ENCODE assay signal across 19 cellular contexts in genomic region chr3:196557236-196557635, GRCh38.
DNase-seq lines count a peak whose midpoint lies in the region; ATAC-seq and TF ChIP-seq lines count a peak whose summit lies in the region.
"Had no signal": no experiment of that assay in that cellular context is flagged by ENCODE, and none has a peak within 500 bp of the region (broad histone marks: within the 10 kb centered on the region; RNA-seq: fewer than 3 reads in every experiment).

No MANE protein-coding gene starts in this region.

- H3K27me3 ChIP-seq in HUES48 (ENCODE audit: control insufficient read depth, insufficient read depth, low read length), result no peaks in the 10 kb centered on the region
- H3K27me3 ChIP-seq in neutrophil, result no peaks in the 10 kb centered on the region
- H3K27me3 ChIP-seq: BLaER1 had no signal

- in situ Hi-C loops in GM13976 (cut with MboI; ENCODE audit: low sequenced_read_pairs, unreplicated experiment), result no loop called here

- TF ChIP-seq CTCF in neutrophil (IDR thresholded peaks at IDR 0.05) (no peak), GM13976 (IDR thresholded peaks at IDR 0.05; ENCODE audit: borderline replicate concordance, control extremely low read depth, extremely low read depth, insufficient read depth, missing control alignments) (no peak)

- DNase-seq in ELF-1 (ENCODE audit: low read depth, low spot score) (peak; percentile 15), head of caudate nucleus (peak in 28 of 42 donors; percentile 3 to 65 (median 22)), NCI-H2107 (lab: John Stamatoyannopoulos, UW) (no peak), GM13976 (ENCODE audit: low spot score) (no peak), iPS-NIHi7 (ENCODE audit: extremely low spot score) (no peak)
- DNase-seq: Caco-2; CD4-positive, CD25-positive, alpha-beta regulatory T cell; CD8-positive, alpha-beta T cell; DMS153; DND-41; GDM1; HFFc6 had no signal

- peaks cover 20% of the 10 kb centered on the region for H3K36me3 ChIP-seq in HUES48 (ENCODE audit: control insufficient read depth, insufficient read depth, low read length)
- peaks cover 16% of the 10 kb centered on the region for H3K36me3 ChIP-seq in neutrophil

- H3K27ac ChIP-seq in HUES48 (ENCODE audit: low read depth, low read length) (no peak overlapping the region), neutrophil (peak overlapping the region; percentile 65)
- H3K27ac ChIP-seq: BLaER1, C4-2B had no signal

- intact Hi-C loops in head of caudate nucleus (cut with DNase I), result no loop called here

- H3K9me3 ChIP-seq in HUES48 (ENCODE audit: control insufficient read depth, insufficient read depth, low read length) (no peaks in the 10 kb centered on the region), neutrophil (no peaks in the 10 kb centered on the region)
- H3K9me3 ChIP-seq: BLaER1, Caco-2, HAP-1 had no signal

- 0 out of 2 replicates have a peak overlapping the region, but pooled peaks have one; percentile 3 for H3K9ac ChIP-seq in HUES48 (ENCODE audit: low read depth, low read length)
- H3K9ac ChIP-seq: BLaER1 had no signal

- H3K4me3 ChIP-seq in HUES48 (ENCODE audit: low read depth, low read length), result no peak overlapping the region
- H3K4me3 ChIP-seq in neutrophil (ENCODE audit: low read depth in 1 of 2, low read length in 1 of 2), result no peak overlapping the region
- H3K4me3 ChIP-seq: BLaER1, GM23338, HAP-1 had no signal

- no peak for ATAC-seq in GM21423 (IDR thresholded peaks at IDR 0.05; ENCODE audit: unreplicated experiment)
- ATAC-seq: CD8-positive, alpha-beta T cell; GM23338 had no signal

- no peaks in the 10 kb centered on the region for H3K4me1 ChIP-seq in HUES48 (ENCODE audit: control insufficient read depth, insufficient read depth, low read length)
- peaks cover 59 to 67% of the 10 kb centered on the region in 2 experiments for H3K4me1 ChIP-seq in neutrophil (ENCODE audit: control insufficient read depth in 1 of 2, insufficient read depth in 1 of 2, low read depth in 1 of 2, low read length in 1 of 2)
- H3K4me1 ChIP-seq: Caco-2, HAP-1 had no signal

Comparison
In these comparisons a context has a peak if more than half of its experiments do, and no peak if none do; other contexts are left out.
1. DNase-seq: peak in ELF-1 (single experiment) and head of caudate nucleus (28 of 42); none in NCI-H2107 (single experiment), GM13976 (single experiment) and iPS-NIHi7 (single experiment).